Comparison of ENCODE assay signal across 25 cellular contexts in the genomic region with DNA sequence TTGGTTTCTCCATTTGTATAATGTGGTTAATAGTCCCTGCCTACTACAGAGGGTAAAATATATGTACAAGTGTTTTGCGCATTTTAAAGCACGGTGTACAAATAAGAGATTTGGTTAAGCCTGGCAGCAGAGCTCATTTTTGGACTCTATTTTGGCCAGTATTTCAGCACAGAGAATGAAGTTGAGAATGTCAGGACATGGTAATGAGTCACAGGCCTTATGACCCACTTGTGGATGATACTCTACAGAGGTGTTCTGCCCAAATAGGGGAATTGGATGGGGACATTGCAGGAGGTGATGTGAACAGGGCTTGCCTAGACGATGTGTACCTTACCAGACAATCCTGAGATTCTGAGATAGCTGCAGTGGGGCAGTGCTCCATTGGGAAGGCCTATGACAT. TPM values are rescaled to one million over a fixed set of nuclear protein-coding genes. Genes with fewer than 3 reads are reported as not detected.
DNase-seq lines count a peak whose midpoint lies in the region; TF ChIP-seq lines count a peak whose summit lies in the region.
"Had no signal": no experiment of that assay in that cellular context is flagged by ENCODE, and none has a peak within 500 bp of the region (broad histone marks: within the 10 kb centered on the region; RNA-seq: fewer than 3 reads in every experiment).

No MANE protein-coding gene starts in this region.

- TF ChIP-seq POLR2A in spleen (IDR thresholded peaks at IDR 0.05), result no peak

- WGBS in spleen, 5 donors, result 93 to 99% (median 98%) methylated on average over 3 of the region's 3 CpGs

- H3K4me1 ChIP-seq in spleen, result no peaks in the 10 kb centered on the region
- H3K4me1 ChIP-seq: neural progenitor cell, SJCRH30, transverse colon had no signal

- in situ Hi-C loops in brain microvascular endothelial cell (cut with HindIII; ENCODE audit: low pct_ligation_motif_present, low sequenced_read_pairs), result no loop called here

- no peak for TF ChIP-seq CTCF in brain microvascular endothelial cell (IDR thresholded peaks at IDR 0.05; ENCODE audit: low read depth, low read length, missing control alignments)
- no peak for TF ChIP-seq CTCF in spleen (IDR thresholded peaks at IDR 0.05 in 8 of 11, conservative IDR thresholded peaks at IDR 0.05 in 3 of 11)

- no peaks in the 10 kb centered on the region for H3K9me3 ChIP-seq in spleen
- H3K9me3 ChIP-seq: esophagus squamous epithelium, SJCRH30, transverse colon had no signal

- H3K27me3 ChIP-seq in brain microvascular endothelial cell (replicated peaks), result no peaks in the 10 kb centered on the region
- no peaks in the 10 kb centered on the region for H3K27me3 ChIP-seq in spleen (replicated peaks in 1 of 7)
- H3K27me3 ChIP-seq: esophagus squamous epithelium, neural progenitor cell, SJCRH30, transverse colon had no signal

- peak; percentile 39 for DNase-seq in AG08395 (ENCODE audit: low spot score)
- peak; percentile 5 for DNase-seq in HK-2 (ENCODE audit: unreplicated experiment)
- DNase-seq in brain microvascular endothelial cell, result peak; percentile 12
- DNase-seq in foreskin melanocyte, result peak; percentile 29
- DNase-seq in cardiac septum (ENCODE audit: low spot score), result no peak
- no peak for DNase-seq in NCI-H446 (lab: John Stamatoyannopoulos, UW)
- no peak for DNase-seq in stimulated activated CD4-positive, alpha-beta T cell treated with anti-CD3 and anti-CD28 coated beads, Interleukin-2, amount 100 ng/mL, for 24 hours
- no peak for DNase-seq in spleen
- DNase-seq: ACHN; activated CD8-positive, alpha-beta memory T cell treated with anti-CD3 and anti-CD28 coated beads for 24 hours; activated naive CD8-positive, alpha-beta T cell treated with anti-CD3 and anti-CD28 coated beads for 36 hours; CD8-positive, alpha-beta memory T cell; central memory CD4-positive, alpha-beta T cell; DMS79 treated with DMSO at 0.1 percent for 48 hours; effector CD4-positive, alpha-beta T cell; esophagus squamous epithelium; H7; NCI-H1105; NCI-H526 treated with DMSO at 0.1 percent for 48 hours; SJCRH30; stimulated activated naive CD4-positive, alpha-beta T cell treated with Interleukin-2 at 50 U/mL for 16 hours; T-helper 2 cell; transverse colon had no signal

- H3K36me3 ChIP-seq in brain microvascular endothelial cell (replicated peaks) (no peaks in the 10 kb centered on the region), spleen (no peaks in the 10 kb centered on the region)
- H3K36me3 ChIP-seq: esophagus squamous epithelium, transverse colon had no signal

- intact Hi-C loops in cardiac septum (cut with DNase I), result no loop called here
- intact Hi-C loops in spleen (cut with DNase I; ENCODE audit: low total_unique reads), result no loop called here

- no peak overlapping the region for H3K4me3 ChIP-seq in brain microvascular endothelial cell (ENCODE audit: low read depth, low read length)
- H3K4me3 ChIP-seq in spleen, result no peak overlapping the region
- H3K4me3 ChIP-seq: esophagus squamous epithelium, neural progenitor cell, SJCRH30, transverse colon had no signal

- no peak overlapping the region for H3K27ac ChIP-seq in brain microvascular endothelial cell
- H3K27ac ChIP-seq in spleen, result no peak overlapping the region
- H3K27ac ChIP-seq: esophagus squamous epithelium, KMS-11, neural progenitor cell, SJCRH30, transverse colon had no signal

RNA-seq across cellular contexts. Expression of a gene that starts 50.6 kb away (rescaled TPM):
- total RNA-seq in cardiac septum (0.13 TPM), spleen (1 to 10 TPM in 5 of 7 donors, under 1 TPM in 2; 0.64 to 9.3 (median 3.4) TPM)
- polyA plus RNA-seq in spleen, result 1 to 10 TPM in 2 of 3 donors, under 1 TPM in 1; 0.74 to 3.2 (median 1.7) TPM
- polyA plus RNA-seq: CD8-positive, alpha-beta memory T cell had no signal

Comparison
In these comparisons a context has a peak if more than half of its experiments do, and no peak if none do; other contexts are left out.
1. DNase-seq: peak in AG08395 (single experiment), HK-2 (single experiment), brain microvascular endothelial cell (single experiment) and foreskin melanocyte (single experiment); none in cardiac septum (single experiment), NCI-H446 (0 of 2), stimulated activated CD4-positive, alpha-beta T cell treated with anti-CD3 and anti-CD28 coated beads, Interleukin-2, amount 100 ng/mL, for 24 hours (0 of 2) and spleen (single experiment).